Comparison of ENCODE assay signal across 28 cellular contexts in the genomic region with DNA sequence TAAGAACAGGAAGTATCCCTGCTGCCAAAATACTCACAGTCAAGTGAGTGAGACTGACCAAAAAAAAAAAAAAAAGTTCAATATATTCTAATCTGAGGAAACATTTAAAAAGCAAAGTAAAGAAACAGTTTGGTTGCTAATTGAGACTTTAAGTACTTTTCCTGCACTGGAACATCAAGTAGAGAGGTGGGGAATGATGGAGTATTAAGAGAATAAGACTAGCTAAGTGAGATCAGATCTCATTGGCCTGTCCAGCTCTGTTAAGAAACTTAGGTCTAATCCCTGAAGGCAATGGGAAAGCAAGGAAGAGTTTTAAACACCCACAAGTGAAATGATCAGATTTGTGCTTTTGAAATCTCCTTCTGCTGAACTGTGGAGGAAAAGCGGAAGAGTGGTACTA.
"Had no signal": no experiment of that assay in that cellular context is flagged by ENCODE, and none has a peak within 500 bp of the region (broad histone marks: within the 10 kb centered on the region; RNA-seq: fewer than 3 reads in every experiment).

No MANE protein-coding gene starts in this region.

- H3K4me3 ChIP-seq: colonic mucosa, esophagus squamous epithelium, heart right ventricle, neural progenitor cell, prostate gland, right atrium auricular region, smooth muscle cell, stomach, thyroid gland had no signal

- H3K36me3 ChIP-seq: colonic mucosa, esophagus squamous epithelium, neural progenitor cell, prostate gland, right atrium auricular region, thyroid gland had no signal

- H3K27ac ChIP-seq: colonic mucosa, esophagus squamous epithelium, neural progenitor cell, prostate gland, right atrium auricular region, thyroid gland had no signal

- H3K9me3 ChIP-seq: colonic mucosa, esophagus squamous epithelium, prostate gland, right atrium auricular region, stomach, thyroid gland had no signal

- H3K4me1 ChIP-seq: prostate gland had no signal

- H3K27ac Mint-ChIP-seq: dendritic cell treated with granulocyte-macrophage colony-stimulating factor and Interleukin-4, amounts not matched to agents 40 ng/mL and 50 ng/mL, for 4 days; nephron; neural progenitor cell; type B pancreatic cell had no signal

- H3K4me3 Mint-ChIP-seq: dendritic cell treated with granulocyte-macrophage colony-stimulating factor and Interleukin-4, amounts not matched to agents 40 ng/mL and 50 ng/mL, for 4 days; naive thymus-derived CD4-positive, alpha-beta T cell; nephron; neural progenitor cell; type B pancreatic cell had no signal

- DNase-seq: colonic mucosa; effector memory CD4-positive, alpha-beta T cell; erythroblast; esophagus squamous epithelium; foreskin melanocyte; glutamatergic neuron; heart right ventricle; hippocampal formation; left cardiac atrium; mammary epithelial cell; mesendoderm; midbrain; naive thymus-derived CD4-positive, alpha-beta T cell; stimulated activated CD4-positive, alpha-beta T cell treated with anti-CD3 and anti-CD28 coated beads, Interleukin-12 subunit alpha, Interleukin-12 subunit beta, amount 100 ng/mL, for 4 hours; stimulated activated CD4-positive, alpha-beta T cell treated with anti-CD3 and anti-CD28 coated beads, Interleukin-1b, Interleukin-23, amount 100 ng/mL, for 48 hours; stimulated activated CD4-positive, alpha-beta T cell treated with anti-CD3 and anti-CD28 coated beads, Interleukin-4, amount 100 ng/mL, for 1 hour; stimulated activated CD8-positive, alpha-beta memory T cell treated with anti-CD3 and anti-CD28 coated beads, Interleukin-4, amount 100 ng/mL, for 48 hours; stimulated activated naive CD4-positive, alpha-beta T cell; stomach; thyroid gland had no signal

- H3K27me3 Mint-ChIP-seq: naive thymus-derived CD4-positive, alpha-beta T cell; type B pancreatic cell had no signal

- H3K27me3 ChIP-seq: colonic mucosa, esophagus squamous epithelium, heart right ventricle, neural progenitor cell, right atrium auricular region, stomach, thyroid gland had no signal

- ATAC-seq: heart right ventricle; left cardiac atrium; naive thymus-derived CD4-positive, alpha-beta T cell; sciatic nerve had no signal
